9 cellular contexts compared by ENCODE assay signal in genomic region chr5:146203011-146203871, GRCh38. TPM values are rescaled to one million over a fixed set of nuclear protein-coding genes. Genes with fewer than 3 reads are reported as not detected.
DNase-seq lines count a peak whose midpoint lies in the region; ATAC-seq, FAIRE-seq and TF ChIP-seq lines count a peak whose summit lies in the region.
"Had no signal": no experiment of that assay in that cellular context is flagged by ENCODE, and none has a peak within 500 bp of the region (broad histone marks: within the 10 kb centered on the region; RNA-seq: fewer than 3 reads in every experiment).

Gene RBM27 (plus strand): TSS chr5:146203605. CDS start chr5:146203766, 161 bp downstream.

- H3K4me1 Mint-ChIP-seq in chondrocyte (ENCODE audit: low read depth): peaks cover 11% of the 10 kb centered on the region

- no peak within 1 kb of the TSS for H3K4me3 Mint-ChIP-seq in chondrocyte (ENCODE audit: unreplicated experiment)
- H3K4me3 Mint-ChIP-seq: activated naive CD8-positive, alpha-beta T cell had no signal

- peak; percentile 99 for ATAC-seq in GM19043 (IDR thresholded peaks at IDR 0.05; ENCODE audit: low read depth, unreplicated experiment)
- peak; percentile 100 for ATAC-seq in HG03354 (IDR thresholded peaks at IDR 0.05; ENCODE audit: poor library complexity, severe bottlenecking, unreplicated experiment)
- ATAC-seq in activated CD4-positive, CD25-positive, alpha-beta regulatory T cell treated with anti-CD3 and anti-CD28 coated beads, Interleukin-2, amount 50 U/mL, for 24 hours: peak; percentile 99 to 100

- peak; percentile 99 for DNase-seq in AG20443 (ENCODE audit: low spot score)
- DNase-seq in NCI-H446 treated with DMSO at 0.1 percent for 48 hours (lab: John Stamatoyannopoulos, UW): peak; percentile 99
- DNase-seq in chondrocyte (ENCODE audit: low spot score): peak; percentile 99
- DNase-seq in kidney: peak; percentile 99
- peak; percentile 96 for DNase-seq in stimulated activated CD4-positive, alpha-beta T cell treated with anti-CD3 and anti-CD28 coated beads, Interleukin-15, amount 100 ng/mL, for 24 hours

- peak; percentile 86 for FAIRE-seq in kidney (lab: Jason Lieb, UNC)

- intact Hi-C loops in kidney (cut with DNase I): no loop called here

- H3K36me3 Mint-ChIP-seq in chondrocyte (ENCODE audit: low read depth): no peaks in the 10 kb centered on the region
- H3K36me3 Mint-ChIP-seq: activated naive CD8-positive, alpha-beta T cell had no signal

- H3K4me3 ChIP-seq in kidney (ENCODE audit: low read length in 2 of 2): peak within 1 kb of the TSS; percentile 69 to 98

- H3K9me3 ChIP-seq in kidney (ENCODE audit: control insufficient read depth in 1 of 2, low read length in 2 of 2): no peaks in the 10 kb centered on the region

- no peaks in the 10 kb centered on the region for H3K27me3 Mint-ChIP-seq in chondrocyte (ENCODE audit: low read depth)
- H3K27me3 Mint-ChIP-seq: activated naive CD8-positive, alpha-beta T cell had no signal

- no peaks in the 10 kb centered on the region for H3K9me3 Mint-ChIP-seq in chondrocyte (ENCODE audit: low read depth)

- H3K27ac ChIP-seq in kidney (ENCODE audit: low read depth in 2 of 2, low read length in 2 of 2): peak within 1 kb of the TSS; percentile 64 to 74

- no peaks in the 10 kb centered on the region for H3K36me3 ChIP-seq in kidney (ENCODE audit: control insufficient read depth in 1 of 2, insufficient read depth in 2 of 2, low read length in 2 of 2)

- H3K4me1 ChIP-seq in kidney (ENCODE audit: control insufficient read depth in 1 of 2, insufficient read depth in 1 of 2, low read depth in 1 of 2, low read length in 2 of 2): peaks cover 0 to 5% of the 10 kb centered on the region in 2 donors

- TF ChIP-seq CTCF in chondrocyte (IDR thresholded peaks at IDR 0.05): no peak
- no peak for TF ChIP-seq CTCF in kidney (IDR thresholded peaks at IDR 0.05; ENCODE audit: borderline replicate concordance, extremely low read depth, insufficient read depth)

- H3K27ac Mint-ChIP-seq in chondrocyte (ENCODE audit: unreplicated experiment): no peak within 1 kb of the TSS
- H3K27ac Mint-ChIP-seq: activated naive CD8-positive, alpha-beta T cell had no signal

- H3K9ac ChIP-seq in kidney (ENCODE audit: low read length in 2 of 2): peak within 1 kb of the TSS; percentile 60 to 98

RNA-seq across cellular contexts. Expression of gene RBM27, which starts in this region (rescaled TPM):
- 12.2 to 13.8 TPM (median 13.3 TPM) in 3 replicates for total RNA-seq in chondrocyte
- 19.0 TPM for total RNA-seq in kidney
- polyA plus RNA-seq in kidney (ENCODE audit: insufficient read depth, low read depth, low replicate concordance): 4.9 TPM

Comparison
In these comparisons a context has a peak if more than half of its experiments do, and no peak if none do; other contexts are left out.
1. Peak in every context shown above with its lines: DNase-seq, ATAC-seq, H3K4me3 ChIP-seq and H3K27ac ChIP-seq.